29 cellular contexts compared by ENCODE assay signal in the genomic region with DNA sequence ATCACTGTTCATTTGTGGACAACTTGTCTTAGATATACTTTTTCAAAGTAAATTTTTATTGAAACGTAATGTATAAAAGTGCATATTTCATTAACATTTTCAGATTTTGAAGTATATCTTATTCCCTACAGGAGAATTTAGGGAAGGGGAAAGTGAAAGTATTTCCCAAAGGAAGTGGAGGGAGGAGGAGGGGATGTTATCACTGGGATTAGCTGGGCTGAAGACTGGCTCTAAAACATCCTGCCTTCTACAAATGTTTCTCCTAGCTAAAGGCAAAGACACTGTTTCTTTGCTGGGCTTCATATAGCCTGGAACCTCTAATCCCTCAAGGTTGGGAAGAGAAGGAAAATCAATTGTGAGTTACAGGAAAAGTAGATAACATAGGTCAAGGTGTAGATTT. TPM values are rescaled to one million over a fixed set of nuclear protein-coding genes. Genes with fewer than 3 reads are reported as not detected.
DNase-seq lines count a peak whose midpoint lies in the region; ATAC-seq and TF ChIP-seq lines count a peak whose summit lies in the region.
"Had no signal": no experiment of that assay in that cellular context is flagged by ENCODE, and none has a peak within 500 bp of the region (broad histone marks: within the 10 kb centered on the region; RNA-seq: fewer than 3 reads in every experiment).

No MANE protein-coding gene starts in this region.

- no peak overlapping the region for H3K4me3 ChIP-seq in GM23248
- no peak overlapping the region for H3K4me3 ChIP-seq in PC-3 (ENCODE audit: low read length)
- no peak overlapping the region for H3K4me3 ChIP-seq in right cardiac atrium (ENCODE audit: low read length)
- H3K4me3 ChIP-seq in osteoblast (ENCODE audit: insufficient read depth, low read length) = no peak overlapping the region
- H3K4me3 ChIP-seq in brain microvascular endothelial cell (ENCODE audit: low read depth, low read length) = no peak overlapping the region
- H3K4me3 ChIP-seq in hepatocyte = no peak overlapping the region
- H3K4me3 ChIP-seq: sigmoid colon, transverse colon had no signal

- no TSS peak for BruUV-seq in PC-3 (replicated peaks; lab: Mats Ljungman, UMichigan)

- CTCF ChIA-PET in PC-3 (lab: Charles Lee) = no interaction called here

- no peak overlapping the region for H3K27ac ChIP-seq in GM23248
- no peak overlapping the region for H3K27ac ChIP-seq in PC-3 (ENCODE audit: low read length)
- no peak overlapping the region for H3K27ac ChIP-seq in right cardiac atrium (ENCODE audit: low read length)
- no peak overlapping the region for H3K27ac ChIP-seq in osteoblast (ENCODE audit: low read depth, low read length)
- no peak overlapping the region for H3K27ac ChIP-seq in brain microvascular endothelial cell
- no peak overlapping the region for H3K27ac ChIP-seq in hepatocyte
- H3K27ac ChIP-seq: transverse colon had no signal

- H3F3A ChIP-seq in GM23248 (ENCODE audit: insufficient read depth) = peaks cover 16% of the 10 kb centered on the region; the same call in 1 of the 2 replicates
- no peaks in the 10 kb centered on the region for H3F3A ChIP-seq in PC-3 (ENCODE audit: low read length, unreplicated experiment)

- POLR2A ChIA-PET in PC-3 (lab: Charles Lee; ENCODE audit: unreplicated experiment) = no interaction called here

- DNase-seq in GM23248 = no peak
- no peak for DNase-seq in PC-3
- no peak for DNase-seq in right cardiac atrium
- no peak for DNase-seq in osteoblast (ENCODE audit: insufficient read length, low spot score, missing footprints)
- no peak for DNase-seq in brain microvascular endothelial cell
- no peak for DNase-seq in hepatocyte (ENCODE audit: low spot score)
- DNase-seq: activated B cell treated with CpG ODN at 0.5 μM for 24 hours; activated CD4-positive, alpha-beta T cell treated with anti-CD3 and anti-CD28 coated beads, Interleukin-2, amount 50 U/mL, for 48 hours; activated CD8-positive, alpha-beta memory T cell treated with anti-CD3 and anti-CD28 coated beads, Interleukin-2, amount 50 U/mL, for 48 hours; aorta; caudate nucleus; CD8-positive, alpha-beta memory T cell; DMS153; endodermal cell; GF-D8; glutamatergic neuron; H7; NCI-H1092; NCI-H2029 treated with DMSO at 0.1 percent for 48 hours; NCI-H345; NCI-H774; nephron progenitor cell; SHP77; sigmoid colon; stimulated activated CD8-positive, alpha-beta memory T cell treated with anti-CD3 and anti-CD28 coated beads, Interleukin-4, amount 100 ng/mL, for 48 hours; SW 1271; transverse colon had no signal

- H3K9me2 ChIP-seq in GM23248 (ENCODE audit: insufficient read depth) (no peaks in the 10 kb centered on the region), PC-3 (replicated peaks; ENCODE audit: low read length) (no peaks in the 10 kb centered on the region), hepatocyte (replicated peaks; ENCODE audit: insufficient read depth) (no peaks in the 10 kb centered on the region)

- no peak overlapping the region for H3K4me2 ChIP-seq in GM23248 (ENCODE audit: unreplicated experiment)
- no peak overlapping the region for H3K4me2 ChIP-seq in PC-3 (ENCODE audit: low read length)
- H3K4me2 ChIP-seq in osteoblast (ENCODE audit: insufficient read depth, low read length) = peak overlapping the region; percentile 42
- no peak overlapping the region for H3K4me2 ChIP-seq in hepatocyte

- H3K27me3 ChIP-seq in GM23248 (replicated peaks; ENCODE audit: insufficient read depth) (no peaks in the 10 kb centered on the region), PC-3 (ENCODE audit: low read length) (no peaks in the 10 kb centered on the region), right cardiac atrium (ENCODE audit: control insufficient read depth, insufficient read depth) (no peaks in the 10 kb centered on the region), osteoblast (ENCODE audit: insufficient read depth, low read length) (peaks cover 3% of the 10 kb centered on the region), brain microvascular endothelial cell (replicated peaks) (no peaks in the 10 kb centered on the region), hepatocyte (no peaks in the 10 kb centered on the region)
- H3K27me3 ChIP-seq: sigmoid colon, transverse colon had no signal

- H3K9me3 ChIP-seq in GM23248 (ENCODE audit: low read depth) (no peaks in the 10 kb centered on the region), PC-3 (ENCODE audit: low read length) (no peaks in the 10 kb centered on the region), right cardiac atrium (ENCODE audit: control insufficient read depth, low read length) (no peaks in the 10 kb centered on the region), osteoblast (ENCODE audit: low read depth, low read length) (no peaks in the 10 kb centered on the region), hepatocyte (ENCODE audit: low read depth) (no peaks in the 10 kb centered on the region)
- H3K9me3 ChIP-seq: sigmoid colon, transverse colon had no signal

- H3K79me2 ChIP-seq in GM23248 (ENCODE audit: insufficient read depth) = no peaks in the 10 kb centered on the region
- H3K79me2 ChIP-seq in PC-3 (ENCODE audit: low read length) = no peaks in the 10 kb centered on the region
- no peaks in the 10 kb centered on the region for H3K79me2 ChIP-seq in osteoblast (ENCODE audit: insufficient read depth, low read length)
- no peaks in the 10 kb centered on the region for H3K79me2 ChIP-seq in hepatocyte

- ATAC-seq in PC-3 (no peak), right cardiac atrium (peak; percentile 50 to 73), GM21825 (IDR thresholded peaks at IDR 0.05; ENCODE audit: unreplicated experiment) (no peak)
- ATAC-seq: activated T-helper 17 cell treated with anti-CD3 and anti-CD28 coated beads, Interleukin-2, amount 50 U/mL, for 72 hours had no signal

- H3K4me1 ChIP-seq in GM23248 (ENCODE audit: insufficient read depth) = peaks cover 20% of the 10 kb centered on the region; the same call in 1 of the 2 replicates
- peaks cover 7% of the 10 kb centered on the region for H3K4me1 ChIP-seq in PC-3 (ENCODE audit: insufficient read depth, low read length)
- peaks cover 2% of the 10 kb centered on the region for H3K4me1 ChIP-seq in right cardiac atrium (ENCODE audit: control insufficient read depth, insufficient read depth, low read length)
- peaks cover 13% of the 10 kb centered on the region for H3K4me1 ChIP-seq in osteoblast (ENCODE audit: insufficient read depth, low read length)
- peaks cover 12% of the 10 kb centered on the region for H3K4me1 ChIP-seq in hepatocyte (ENCODE audit: insufficient read depth)

- intact Hi-C loops in PC-3 (cut with micrococcal nuclease) (no loop called here), right cardiac atrium (cut with DNase I) (no loop called here)

- no peak for TF ChIP-seq CTCF in PC-3 (conservative IDR thresholded peaks at IDR 0.05; ENCODE audit: low read depth, low read length)
- no peak for TF ChIP-seq CTCF in osteoblast (IDR thresholded peaks at IDR 0.05; ENCODE audit: extremely low read depth, low read depth, low read length)
- no peak for TF ChIP-seq CTCF in brain microvascular endothelial cell (IDR thresholded peaks at IDR 0.05; ENCODE audit: low read depth, low read length, missing control alignments)
- no peak for TF ChIP-seq CTCF in hepatocyte (IDR thresholded peaks at IDR 0.05; ENCODE audit: poor library complexity)

- in situ Hi-C loops in GM23248 (cut with MboI) (loop anchor here (5.0 kb wide), 1 partner anchor 38 kb away; no protein-coding TSS in a partner anchor), brain microvascular endothelial cell (cut with HindIII; ENCODE audit: low pct_ligation_motif_present, low sequenced_read_pairs) (no loop called here)

- H4K20me1 ChIP-seq in GM23248 (ENCODE audit: insufficient read depth) = no peaks in the 10 kb centered on the region
- H4K20me1 ChIP-seq in PC-3 (ENCODE audit: low read length) = no peaks in the 10 kb centered on the region
- H4K20me1 ChIP-seq in osteoblast (ENCODE audit: insufficient read depth, low read length) = no peaks in the 10 kb centered on the region
- H4K20me1 ChIP-seq in hepatocyte (ENCODE audit: insufficient read depth, poor library complexity, severe bottlenecking) = no peaks in the 10 kb centered on the region

- no peak overlapping the region for H3K9ac ChIP-seq in GM23248
- H3K9ac ChIP-seq in PC-3 (ENCODE audit: low read length) = no peak overlapping the region

- H3K36me3 ChIP-seq in GM23248 (ENCODE audit: low read depth) (no peaks in the 10 kb centered on the region), PC-3 (ENCODE audit: low read depth, low read length) (no peaks in the 10 kb centered on the region), osteoblast (ENCODE audit: insufficient read depth, low read length) (no peaks in the 10 kb centered on the region), brain microvascular endothelial cell (replicated peaks) (no peaks in the 10 kb centered on the region), hepatocyte (replicated peaks; ENCODE audit: insufficient read depth, low read depth) (no peaks in the 10 kb centered on the region)
- H3K36me3 ChIP-seq: sigmoid colon, transverse colon had no signal

- 53 to 61% methylated on average over 1 of the region's 1 CpG for WGBS in GM23248 (ENCODE audit: low coverage in 1 of 2, low lambda C conversion rate in 2 of 2, missing lambda C conversion rate in 2 of 2), 2 experiments
- WGBS in right cardiac atrium = 36% methylated on average over 1 of the region's 1 CpG
- 72% methylated on average over 1 of the region's 1 CpG for WGBS in hepatocyte (ENCODE audit: low lambda C conversion rate, missing lambda C conversion rate)

- H2AFZ ChIP-seq in GM23248 (peak overlapping the region; percentile 13; the same call in 1 of the 2 replicates), PC-3 (ENCODE audit: low read length) (peak overlapping the region; percentile 29; the same call in 1 of the 2 replicates), osteoblast (ENCODE audit: low read length) (peak overlapping the region; percentile 39), hepatocyte (no peak overlapping the region)

RNA-seq across cellular contexts. Expression of a gene that starts 7.1 kb away (rescaled TPM):
- total RNA-seq in GM23248 (2014; rRNA removed; shearing (Covaris generic)) = 8.5 and 9.1 TPM in 2 replicates
- polyA plus RNA-seq in GM23248 (2016; fragmentation: Nextera tagmentation; extraction: Ambion mirVana) (0.55 and 0.71 TPM in 2 replicates), right cardiac atrium (4.3 TPM), hepatocyte (0.58 and 0.88 TPM in 2 replicates)
- total RNA-seq in PC-3 (2014; rRNA removed) (3.9 and 5.3 TPM in 2 replicates), right cardiac atrium (10 to 100 TPM; 10.6 to 14.8 (median 10.8) TPM), osteoblast (6.5 and 8.8 TPM in 2 replicates), hepatocyte (7.3 and 7.5 TPM in 2 replicates)
- polyA plus RNA-seq: CD8-positive, alpha-beta memory T cell had no signal

RNA-seq across cellular contexts. Expression of a gene that starts 56.6 kb away (rescaled TPM):
- total RNA-seq in GM23248 (2014; rRNA removed; shearing (Covaris generic)) = 298 and 346 TPM in 2 replicates
- polyA plus RNA-seq in GM23248 (2016; fragmentation: Nextera tagmentation; extraction: Ambion mirVana) (257 and 273 TPM in 2 replicates), right cardiac atrium (11.9 TPM), hepatocyte (144 and 167 TPM in 2 replicates)
- total RNA-seq in PC-3 (2014; rRNA removed) (134 and 155 TPM in 2 replicates), right cardiac atrium (10 to 100 TPM; 18.1 to 43.1 (median 20.5) TPM), osteoblast (184 and 189 TPM in 2 replicates), hepatocyte (138 and 181 TPM in 2 replicates)

Comparison
In these comparisons a context has a peak if more than half of its experiments do, and no peak if none do; other contexts are left out.
1. ATAC-seq: peak in right cardiac atrium (2 of 2); none in PC-3 (single experiment) and GM21825 (single experiment).